In the genomic region with DNA sequence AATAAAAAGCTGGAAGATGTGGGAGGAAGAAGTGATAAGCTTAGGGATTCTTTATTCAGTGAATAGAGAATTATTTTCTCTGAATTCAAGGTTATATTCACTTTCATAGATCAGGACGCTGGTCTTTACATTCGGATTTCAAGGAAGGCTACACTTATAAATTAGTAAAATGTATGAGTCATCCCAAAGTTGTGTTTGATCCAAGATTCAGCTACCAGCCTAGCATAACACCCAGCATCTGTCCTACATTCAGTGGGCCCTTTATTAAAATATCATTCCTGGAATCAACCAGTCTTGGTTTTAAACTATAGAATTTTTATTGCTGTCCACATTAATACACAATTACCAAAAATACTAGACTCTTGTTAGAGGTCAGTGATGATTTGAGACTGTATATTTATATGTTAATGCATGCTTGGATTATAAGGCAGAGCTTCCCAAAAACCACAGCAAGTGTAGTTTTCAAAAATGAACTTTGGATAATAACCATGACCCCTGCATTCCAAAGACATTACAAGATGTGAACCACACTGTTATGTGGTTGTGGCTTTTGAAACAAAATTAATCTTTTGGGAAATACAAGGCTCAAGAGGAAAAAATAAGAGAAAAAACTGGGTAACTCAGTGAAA, we compare ENCODE assay signal across 19 cellular contexts.
DNase-seq lines count a peak whose midpoint lies in the region; ATAC-seq and TF ChIP-seq lines count a peak whose summit lies in the region.
"Had no signal": no experiment of that assay in that cellular context is flagged by ENCODE, and none has a peak within 500 bp of the region (broad histone marks: within the 10 kb centered on the region; RNA-seq: fewer than 3 reads in every experiment).

No MANE protein-coding gene starts in this region.

- DNase-seq in NCI-H1694 treated with DMSO at 0.1 percent for 48 hours (lab: John Stamatoyannopoulos, UW) (peak; percentile 1), NCI-H1694 (lab: John Stamatoyannopoulos, UW) (no peak), adrenal gland (no peak), glomerular visceral epithelial cell (ENCODE audit: extremely low spot score) (peak; percentile 81), upper lobe of right lung (no peak), OCI-M1 (lab: John Stamatoyannopoulos, UW) (no peak), NCI-H2107 (lab: John Stamatoyannopoulos, UW) (no peak)
- DNase-seq: activated T-cell treated with anti-CD3 and anti-CD28 coated beads, Interleukin-2, amount 50 U/mL, for 1 hour; DND-41; islet precursor cell; NCI-H1092; NCI-H748 treated with DMSO at 0.1 percent for 48 hours; stimulated activated CD4-positive, alpha-beta T cell treated with anti-CD3 and anti-CD28 coated beads, Interleukin-4, amount 100 ng/mL, for 4 hours had no signal

- H3K27ac ChIP-seq in adrenal gland (peak overlapping the region; percentile 38 to 88 (median 75)), upper lobe of right lung (peak overlapping the region; percentile 30)
- H3K27ac ChIP-seq: 22Rv1, cardiac muscle cell, neutrophil, SK-N-MC had no signal

- peaks cover 36 to 41% of the 10 kb centered on the region in 2 donors for H3K4me1 ChIP-seq in adrenal gland (replicated peaks in 1 of 2)
- peaks cover 21% of the 10 kb centered on the region for H3K4me1 ChIP-seq in upper lobe of right lung

- no peaks in the 10 kb centered on the region for H3K9me3 ChIP-seq in adrenal gland (replicated peaks in 1 of 3)
- H3K9me3 ChIP-seq in upper lobe of right lung = no peaks in the 10 kb centered on the region
- H3K9me3 ChIP-seq: neutrophil had no signal

- H3K27me3 ChIP-seq in adrenal gland = no peaks in the 10 kb centered on the region
- no peaks in the 10 kb centered on the region for H3K27me3 ChIP-seq in upper lobe of right lung
- H3K27me3 ChIP-seq: cardiac muscle cell, neutrophil had no signal

- ATAC-seq in upper lobe of right lung = no peak
- ATAC-seq in HG03025 (IDR thresholded peaks at IDR 0.05; ENCODE audit: low FRiP score, unreplicated experiment) = no peak
- ATAC-seq: esophagus mucosa had no signal

- no peak for TF ChIP-seq POLR2A in adrenal gland (IDR thresholded peaks at IDR 0.05)

- intact Hi-C loops in adrenal gland (cut with DNase I) (no loop called here), upper lobe of right lung (cut with DNase I) (no loop called here)

- no peak for TF ChIP-seq CTCF in adrenal gland (IDR thresholded peaks at IDR 0.05)
- no peak for TF ChIP-seq CTCF in upper lobe of right lung (IDR thresholded peaks at IDR 0.05)

- H3K36me3 ChIP-seq in adrenal gland (replicated peaks in 1 of 2) (no peaks in the 10 kb centered on the region), upper lobe of right lung (no peaks in the 10 kb centered on the region)
- H3K36me3 ChIP-seq: cardiac muscle cell, neutrophil had no signal

- H3K4me3 ChIP-seq in adrenal gland = no peak overlapping the region
- H3K4me3 ChIP-seq in upper lobe of right lung = no peak overlapping the region
- H3K4me3 ChIP-seq: cardiac muscle cell, SK-N-MC had no signal

- WGBS in adrenal gland, 4 donors = 13 to 29% (median 27%) methylated on average over 2 of the region's 2 CpGs

Comparison
In these comparisons a context has a peak if more than half of its experiments do, and no peak if none do; other contexts are left out.
1. DNase-seq: peak in NCI-H1694 treated with DMSO at 0.1 percent for 48 hours (single experiment) and glomerular visceral epithelial cell (single experiment); none in NCI-H1694 (single experiment), adrenal gland (0 of 7), upper lobe of right lung (single experiment), OCI-M1 (single experiment) and NCI-H2107 (single experiment).